ENCODE assay signal across 4 cellular contexts in genomic region chr10:45389671-45390070, GRCh38. TPM values are rescaled to one million over a fixed set of nuclear protein-coding genes. Genes with fewer than 3 reads are reported as not detected.
"Had no signal": no experiment of that assay in that cellular context is flagged by ENCODE, and none has a peak within 500 bp of the region (broad histone marks: within the 10 kb centered on the region; RNA-seq: fewer than 3 reads in every experiment).

No MANE protein-coding gene starts in this region.

RNA-seq across cellular contexts. Expression of gene ALOX5, which starts 15.7 kb away (rescaled TPM):
- total RNA-seq: lung microvascular endothelial cell, myocyte had no signal
- polyA plus RNA-seq: keratinocyte, mammary epithelial cell had no signal
